In the genomic region with DNA sequence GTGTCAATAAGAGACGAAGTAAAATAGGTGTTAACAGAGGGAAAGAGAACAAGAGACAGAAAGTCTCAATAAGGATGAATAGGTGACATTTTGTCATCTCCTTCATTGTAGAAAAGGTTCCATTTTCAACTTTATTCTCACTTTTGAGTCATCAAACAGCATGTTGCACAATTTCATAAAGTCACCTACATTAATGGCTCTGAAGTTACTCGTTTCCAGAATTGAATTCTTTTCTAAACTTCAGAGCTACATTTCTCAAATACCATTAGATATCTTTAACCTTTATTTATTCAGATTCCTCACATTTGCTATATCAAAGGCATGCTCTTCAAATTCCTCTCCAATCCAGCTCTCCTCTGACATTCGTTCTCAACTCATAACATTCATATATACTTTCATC, we compare ENCODE assay signal across 18 cellular contexts.
"Had no signal": no experiment of that assay in that cellular context is flagged by ENCODE, and none has a peak within 500 bp of the region (broad histone marks: within the 10 kb centered on the region; RNA-seq: fewer than 3 reads in every experiment).

No MANE protein-coding gene starts in this region.

- H3K27me3 Mint-ChIP-seq: activated CD8-positive, alpha-beta memory T cell treated with anti-CD3 and anti-CD28 coated beads, Interleukin-2, amount 10 ng/mL, durations not matched to agents 7 days and 5 days; activated naive CD8-positive, alpha-beta T cell treated with anti-CD3 and anti-CD28 coated beads, Interleukin-2, amount 10 ng/mL, durations not matched to agents 7 days and 5 days; activated T-helper 17 cell treated with anti-CD3 and anti-CD28 coated beads, Interleukin-2, amount 50 U/mL, for 72 hours; stimulated activated naive B cell treated with anti-CD40 and anti-IgM and Interleukin-4, amounts not matched to agents 10 μg/mL and 1 μg/mL and 100 μg/mL, for 72 hours had no signal

- H3K4me1 Mint-ChIP-seq: activated CD4-positive, alpha-beta memory T cell treated with anti-CD3 and anti-CD28 coated beads, Interleukin-2, amount 10 ng/mL, durations not matched to agents 7 days and 5 days; activated CD8-positive, alpha-beta memory T cell treated with anti-CD3 and anti-CD28 coated beads, Interleukin-2, amount 10 ng/mL, durations not matched to agents 7 days and 5 days; activated naive CD8-positive, alpha-beta T cell treated with anti-CD3 and anti-CD28 coated beads, Interleukin-2, amount 10 ng/mL, durations not matched to agents 7 days and 5 days; activated T-helper 17 cell treated with anti-CD3 and anti-CD28 coated beads, Interleukin-2, amount 50 U/mL, for 72 hours; naive thymus-derived CD8-positive, alpha-beta T cell; stimulated activated naive B cell treated with anti-CD40 and anti-IgM and Interleukin-4, amounts not matched to agents 10 μg/mL and 1 μg/mL and 100 μg/mL, for 72 hours; WTC11 had no signal

- H3K4me1 ChIP-seq: colonic mucosa, thyroid gland had no signal

- H3K27ac Mint-ChIP-seq: activated CD4-positive, alpha-beta memory T cell treated with anti-CD3 and anti-CD28 coated beads, Interleukin-2, amount 10 ng/mL, durations not matched to agents 7 days and 5 days; activated CD8-positive, alpha-beta memory T cell treated with anti-CD3 and anti-CD28 coated beads, Interleukin-2, amount 10 ng/mL, durations not matched to agents 7 days and 5 days; activated naive CD8-positive, alpha-beta T cell treated with anti-CD3 and anti-CD28 coated beads, Interleukin-2, amount 10 ng/mL, durations not matched to agents 7 days and 5 days; activated T-helper 17 cell treated with anti-CD3 and anti-CD28 coated beads, Interleukin-2, amount 50 U/mL, for 72 hours; naive thymus-derived CD8-positive, alpha-beta T cell; stimulated activated naive B cell treated with anti-CD40 and anti-IgM and Interleukin-4, amounts not matched to agents 10 μg/mL and 1 μg/mL and 100 μg/mL, for 72 hours; WTC11 had no signal

- H3K27me3 ChIP-seq: brain microvascular endothelial cell, colonic mucosa, ovary, thyroid gland had no signal

- H3K4me3 ChIP-seq: colonic mucosa, ovary, thyroid gland had no signal

- ATAC-seq: activated CD8-positive, alpha-beta memory T cell treated with anti-CD3 and anti-CD28 coated beads, Interleukin-2, amount 10 ng/mL, durations not matched to agents 7 days and 5 days; activated T-helper 17 cell treated with anti-CD3 and anti-CD28 coated beads, Interleukin-2, amount 50 U/mL, for 72 hours; esophagus mucosa; left cardiac atrium; naive thymus-derived CD8-positive, alpha-beta T cell; stimulated activated naive B cell treated with anti-CD40 and anti-IgM and Interleukin-4, amounts not matched to agents 10 μg/mL and 1 μg/mL and 100 μg/mL, for 72 hours; WTC11 had no signal

- H3K27ac ChIP-seq: brain microvascular endothelial cell, colonic mucosa, ovary, thyroid gland had no signal

- H3K4me3 Mint-ChIP-seq: activated CD4-positive, alpha-beta memory T cell treated with anti-CD3 and anti-CD28 coated beads, Interleukin-2, amount 10 ng/mL, durations not matched to agents 7 days and 5 days; activated CD8-positive, alpha-beta memory T cell treated with anti-CD3 and anti-CD28 coated beads, Interleukin-2, amount 10 ng/mL, durations not matched to agents 7 days and 5 days; activated naive CD8-positive, alpha-beta T cell treated with anti-CD3 and anti-CD28 coated beads, Interleukin-2, amount 10 ng/mL, durations not matched to agents 7 days and 5 days; activated T-helper 17 cell treated with anti-CD3 and anti-CD28 coated beads, Interleukin-2, amount 50 U/mL, for 72 hours; naive thymus-derived CD8-positive, alpha-beta T cell; stimulated activated naive B cell treated with anti-CD40 and anti-IgM and Interleukin-4, amounts not matched to agents 10 μg/mL and 1 μg/mL and 100 μg/mL, for 72 hours; WTC11 had no signal

- H3K9me3 ChIP-seq: colonic mucosa, ovary, thyroid gland had no signal

- DNase-seq: activated CD4-positive, alpha-beta memory T cell treated with anti-CD3 and anti-CD28 coated beads, Interleukin-2, amount 10 ng/mL, durations not matched to agents 7 days and 5 days; activated CD4-positive, alpha-beta T cell treated with anti-CD3 and anti-CD28 coated beads for 4 hours; activated CD8-positive, alpha-beta memory T cell treated with anti-CD3 and anti-CD28 coated beads, Interleukin-2, amount 10 ng/mL, durations not matched to agents 7 days and 5 days; activated naive CD4-positive, alpha-beta T cell; activated naive CD8-positive, alpha-beta T cell treated with anti-CD3 and anti-CD28 coated beads, Interleukin-2, amount 10 ng/mL, durations not matched to agents 7 days and 5 days; brain microvascular endothelial cell; central memory CD4-positive, alpha-beta T cell; colonic mucosa; left cardiac atrium; mesenchymal stem cell; naive thymus-derived CD8-positive, alpha-beta T cell; ovary; stimulated activated naive B cell treated with anti-CD40 and anti-IgM and Interleukin-4, amounts not matched to agents 10 μg/mL and 1 μg/mL and 100 μg/mL, for 72 hours; SW 1271; thyroid gland had no signal

- H3K9me3 Mint-ChIP-seq: activated CD4-positive, alpha-beta memory T cell treated with anti-CD3 and anti-CD28 coated beads, Interleukin-2, amount 10 ng/mL, durations not matched to agents 7 days and 5 days; activated naive CD8-positive, alpha-beta T cell treated with anti-CD3 and anti-CD28 coated beads, Interleukin-2, amount 10 ng/mL, durations not matched to agents 7 days and 5 days; activated T-helper 17 cell treated with anti-CD3 and anti-CD28 coated beads, Interleukin-2, amount 50 U/mL, for 72 hours; naive thymus-derived CD8-positive, alpha-beta T cell; stimulated activated naive B cell treated with anti-CD40 and anti-IgM and Interleukin-4, amounts not matched to agents 10 μg/mL and 1 μg/mL and 100 μg/mL, for 72 hours; WTC11 had no signal

- H3K36me3 ChIP-seq: colonic mucosa, ovary, thyroid gland had no signal

- H3K36me3 Mint-ChIP-seq: activated naive CD8-positive, alpha-beta T cell treated with anti-CD3 and anti-CD28 coated beads, Interleukin-2, amount 10 ng/mL, durations not matched to agents 7 days and 5 days; naive thymus-derived CD8-positive, alpha-beta T cell; stimulated activated naive B cell treated with anti-CD40 and anti-IgM and Interleukin-4, amounts not matched to agents 10 μg/mL and 1 μg/mL and 100 μg/mL, for 72 hours; WTC11 had no signal
